In genomic region chr12:123714302-123714627, GRCh38 we compare ENCODE assay signal across 11 cellular contexts. TPM values are rescaled to one million over a fixed set of nuclear protein-coding genes. Genes with fewer than 3 reads are reported as not detected.
DNase-seq lines count a peak whose midpoint lies in the region; ATAC-seq, FAIRE-seq and TF ChIP-seq lines count a peak whose summit lies in the region.
"Had no signal": no experiment of that assay in that cellular context is flagged by ENCODE, and none has a peak within 500 bp of the region (broad histone marks: within the 10 kb centered on the region; RNA-seq: fewer than 3 reads in every experiment).

No MANE protein-coding gene starts in this region.

- H3K9ac ChIP-seq in MM.1S (ENCODE audit: low read length) = no peak overlapping the region

- ATAC-seq in mucosa of descending colon (no peak), HG02852 (IDR thresholded peaks at IDR 0.05; ENCODE audit: unreplicated experiment) (no peak), HG02981 (IDR thresholded peaks at IDR 0.05; ENCODE audit: unreplicated experiment) (no peak)
- ATAC-seq: Panc1, right cardiac atrium had no signal

- H3K36me3 ChIP-seq in MM.1S (replicated peaks; ENCODE audit: insufficient read depth, low read length) = no peaks in the 10 kb centered on the region
- no peaks in the 10 kb centered on the region for H3K36me3 ChIP-seq in mucosa of descending colon (ENCODE audit: low read depth)

- no peaks in the 10 kb centered on the region for H3K9me2 ChIP-seq in MM.1S (replicated peaks; ENCODE audit: insufficient read depth, low read length)

- H2AFZ ChIP-seq in MM.1S (ENCODE audit: low read length) = no peak overlapping the region

- H3K27ac ChIP-seq in MM.1S (ENCODE audit: low read length) = peak overlapping the region; percentile 22; the same call in 1 of the 2 replicates
- H3K27ac ChIP-seq: ascending aorta had no signal

- H3K79me2 ChIP-seq in MM.1S (ENCODE audit: low read length) = peaks cover 5% of the 10 kb centered on the region; the same call in 1 of the 2 replicates

- intact Hi-C loops in mucosa of descending colon (cut with DNase I, micrococcal nuclease) = no loop called here

- H3K4me3 ChIP-seq in MM.1S (ENCODE audit: low read length) (0 out of 2 replicates have a peak overlapping the region, but pooled peaks have one; percentile 74), foreskin fibroblast (ENCODE audit: low read depth in 1 of 2, low read length in 2 of 2) (no peak overlapping the region), mucosa of descending colon (no peak overlapping the region)

- no peak for TF ChIP-seq CTCF in MM.1S (IDR thresholded peaks at IDR 0.05; ENCODE audit: low read length)
- TF ChIP-seq CTCF in foreskin fibroblast (IDR thresholded peaks at IDR 0.05; ENCODE audit: low read depth, low read length) = no peak
- TF ChIP-seq CTCF in mucosa of descending colon (IDR thresholded peaks at IDR 0.05) = no peak

- H4K20me1 ChIP-seq in MM.1S (ENCODE audit: insufficient read depth, low read length) = no peaks in the 10 kb centered on the region

- no peaks in the 10 kb centered on the region for H3K9me3 ChIP-seq in MM.1S (replicated peaks; ENCODE audit: insufficient read depth, low read length)
- H3K9me3 ChIP-seq in mucosa of descending colon = no peaks in the 10 kb centered on the region
- H3K9me3 ChIP-seq: ascending aorta had no signal

- TF ChIP-seq POLR2A in GM12891 (IDR thresholded peaks at IDR 0.05; ENCODE audit: low read depth, low read length) = peak; percentile 54

- H3K27me3 ChIP-seq in MM.1S (replicated peaks; ENCODE audit: insufficient read depth, low read length) = no peaks in the 10 kb centered on the region
- H3K27me3 ChIP-seq: ascending aorta had no signal

- H3K4me2 ChIP-seq in MM.1S (ENCODE audit: low read depth, low read length) = peak overlapping the region; percentile 68; the same call in 1 of the 2 replicates

- DNase-seq in GM12891 (ENCODE audit: insufficient read length, low spot score) = no peak
- no peak for DNase-seq in MM.1S
- peak; percentile 23 for DNase-seq in activated naive CD4-positive, alpha-beta T cell treated with anti-CD3 and anti-CD28 coated beads, Interleukin-2, amount 50 U/mL, for 16 hours
- peak; percentile 73 for DNase-seq in stimulated activated CD4-positive, alpha-beta T cell treated with anti-CD3 and anti-CD28 coated beads, Interleukin-15, amount 100 ng/mL, for 24 hours
- no peak for DNase-seq in foreskin fibroblast
- no peak for DNase-seq in mucosa of descending colon
- DNase-seq: right cardiac atrium had no signal

- peaks cover 8% of the 10 kb centered on the region; the same call in 1 of the 2 replicates for H3F3A ChIP-seq in MM.1S (ENCODE audit: insufficient read depth, low read length)

- FAIRE-seq in GM12891 (lab: Jason Lieb, UNC) = no peak

- H3K4me1 ChIP-seq in MM.1S (ENCODE audit: low read length) = peaks cover 14% of the 10 kb centered on the region
- peaks cover 22% of the 10 kb centered on the region for H3K4me1 ChIP-seq in mucosa of descending colon (ENCODE audit: low read depth)

TF ChIP-seq in GM12891, 5 proteins besides CTCF, POLR2A, EP300 and RAD21:
- TF ChIP-seq TAF1 (IDR thresholded peaks at IDR 0.05; ENCODE audit: low read depth, low read length) (0 out of 2 replicates have a peak, but pooled peaks have one; percentile 8), POLR2AphosphoS5 (IDR thresholded peaks at IDR 0.05; ENCODE audit: low read depth, low read length) (peak; percentile 72; the same call in 1 of the 2 replicates), SPI1 (IDR thresholded peaks at IDR 0.05; ENCODE audit: low read depth, low read length) (0 out of 2 replicates have a peak, but pooled peaks have one; percentile 11), POU2F2 (IDR thresholded peaks at IDR 0.05; ENCODE audit: low read depth, low read length) (0 out of 2 replicates have a peak, but pooled peaks have one; percentile 21), PAX5 (IDR thresholded peaks at IDR 0.05; ENCODE audit: insufficient read depth, low read length, severe bottlenecking) (no peak)

RNA-seq across cellular contexts. Expression of gene ATP6V0A2, which starts 2.1 kb away (rescaled TPM):
- 15.5 TPM for polyA plus RNA-seq in GM12891 (2012; ENCODE audit: low read depth, missing spikeins)
- 10 to 100 TPM; 24.9 to 32.8 (median 30.5) TPM for total RNA-seq in mucosa of descending colon

RNA-seq across cellular contexts. Expression of gene TCTN2, which starts 43.4 kb away (rescaled TPM):
- polyA plus RNA-seq in GM12891 (2012; ENCODE audit: low read depth, missing spikeins) = 2.2 TPM
- 1 to 10 TPM; 5.2 to 9.0 (median 6.2) TPM for total RNA-seq in mucosa of descending colon

RNA-seq across cellular contexts. Expression of gene DNAH10, which starts 47.8 kb away (rescaled TPM):
- polyA plus RNA-seq in GM12891 (2012; ENCODE audit: low read depth, missing spikeins) = 0.10 TPM
- under 1 TPM; 0.29 to 0.63 (median 0.29) TPM for total RNA-seq in mucosa of descending colon
- total RNA-seq: ascending aorta had no signal

Comparison
In these comparisons a context has a peak if more than half of its experiments do, and no peak if none do; other contexts are left out.
1. DNase-seq: peak in activated naive CD4-positive, alpha-beta T cell treated with anti-CD3 and anti-CD28 coated beads, Interleukin-2, amount 50 U/mL, for 16 hours (single experiment) and stimulated activated CD4-positive, alpha-beta T cell treated with anti-CD3 and anti-CD28 coated beads, Interleukin-15, amount 100 ng/mL, for 24 hours (single experiment); none in GM12891 (single experiment), MM.1S (single experiment), foreskin fibroblast (0 of 2) and mucosa of descending colon (0 of 3).